ENCODE assay signal across 19 cellular contexts in the genomic region with DNA sequence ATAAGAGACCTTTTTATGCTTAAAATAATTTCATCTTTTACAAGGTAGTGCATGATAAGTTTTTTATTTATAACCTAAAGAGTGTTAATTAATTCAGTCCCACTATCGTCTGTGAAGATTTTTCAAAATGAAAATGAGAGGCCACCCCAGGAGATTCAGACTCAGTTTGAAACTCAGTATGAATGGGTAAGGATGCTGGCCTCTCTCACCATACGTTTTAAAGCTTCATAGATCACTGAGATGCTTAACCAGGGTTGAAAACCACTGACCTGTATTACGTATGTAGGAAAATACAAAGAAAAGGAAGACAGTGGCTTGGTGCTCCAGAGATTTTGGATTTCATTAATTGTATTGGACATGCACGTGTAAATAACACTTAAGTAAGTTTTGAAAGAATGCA.
DNase-seq lines count a peak whose midpoint lies in the region; ATAC-seq and TF ChIP-seq lines count a peak whose summit lies in the region.
"Had no signal": no experiment of that assay in that cellular context is flagged by ENCODE, and none has a peak within 500 bp of the region (broad histone marks: within the 10 kb centered on the region; RNA-seq: fewer than 3 reads in every experiment).

No MANE protein-coding gene starts in this region.

- H3K9me3 Mint-ChIP-seq in glutamatergic neuron (ENCODE audit: unreplicated experiment), result no peaks in the 10 kb centered on the region

- no peaks in the 10 kb centered on the region for H3K36me3 ChIP-seq in gastroesophageal sphincter
- H3K36me3 ChIP-seq: BLaER1 treated with 17β-estradiol and CSF1 and Interleukin-3, amounts not matched to agents 10 nM and 100 nM had no signal

- H3K4me1 ChIP-seq in gastroesophageal sphincter, result no peaks in the 10 kb centered on the region
- H3K4me1 ChIP-seq: BLaER1 treated with 17β-estradiol and CSF1 and Interleukin-3, amounts not matched to agents 10 nM and 100 nM had no signal

- ATAC-seq in GM21619 (IDR thresholded peaks at IDR 0.05; ENCODE audit: unreplicated experiment) (peak; percentile 64), gastroesophageal sphincter (no peak), HG02588 (IDR thresholded peaks at IDR 0.05; ENCODE audit: unreplicated experiment) (no peak)
- ATAC-seq: CD8-positive, alpha-beta T cell; HCT116 had no signal

- WGBS in gastroesophageal sphincter (ENCODE audit: low coverage in 1 of 2), 2 donors, result 81% methylated on average over 4 of the region's 4 CpGs

- H3K27ac Mint-ChIP-seq in glutamatergic neuron (ENCODE audit: unreplicated experiment), result no peak overlapping the region
- H3K27ac Mint-ChIP-seq: B cell; CD8-positive, alpha-beta T cell; HFFc6; IgD-negative memory B cell had no signal

- no peaks in the 10 kb centered on the region for H3K27me3 Mint-ChIP-seq in glutamatergic neuron (ENCODE audit: unreplicated experiment)
- H3K27me3 Mint-ChIP-seq: B cell, IgD-negative memory B cell had no signal

- TF ChIP-seq CTCF in gastroesophageal sphincter (IDR thresholded peaks at IDR 0.05) (no peak), glutamatergic neuron (IDR thresholded peaks at IDR 0.05; ENCODE audit: partially characterized antibody, unreplicated experiment) (no peak)

- TF ChIP-seq POLR2A in gastroesophageal sphincter (IDR thresholded peaks at IDR 0.05), result no peak

- H3K36me3 Mint-ChIP-seq in glutamatergic neuron (ENCODE audit: unreplicated experiment), result no peaks in the 10 kb centered on the region

- H3K4me3 ChIP-seq in gastroesophageal sphincter, result no peak overlapping the region
- H3K4me3 ChIP-seq: BLaER1 treated with 17β-estradiol and CSF1 and Interleukin-3, amounts not matched to agents 10 nM and 100 nM had no signal

- H3K4me3 Mint-ChIP-seq in glutamatergic neuron (ENCODE audit: unreplicated experiment), result no peak overlapping the region
- H3K4me3 Mint-ChIP-seq: B cell; CD8-positive, alpha-beta T cell; HFFc6; IgD-negative memory B cell had no signal

- H3K4me1 Mint-ChIP-seq in glutamatergic neuron (ENCODE audit: low read depth, unreplicated experiment), result no peaks in the 10 kb centered on the region
- H3K4me1 Mint-ChIP-seq: B cell had no signal

- peaks cover 0 to 22% (median 0%) of the 10 kb centered on the region in 3 donors for H3K9me3 ChIP-seq in gastroesophageal sphincter

- H3K27me3 ChIP-seq in gastroesophageal sphincter, result no peaks in the 10 kb centered on the region
- H3K27me3 ChIP-seq: BLaER1 treated with 17β-estradiol and CSF1 and Interleukin-3, amounts not matched to agents 10 nM and 100 nM had no signal

- no peak for TF ChIP-seq EP300 in gastroesophageal sphincter (IDR thresholded peaks at IDR 0.05)

- H3K27ac ChIP-seq in gastroesophageal sphincter, result no peak overlapping the region
- H3K27ac ChIP-seq: BLaER1 treated with 17β-estradiol and CSF1 and Interleukin-3, amounts not matched to agents 10 nM and 100 nM had no signal

- DNase-seq in NCI-H146 (lab: John Stamatoyannopoulos, UW) (peak; percentile 40), NCI-H69 (lab: John Stamatoyannopoulos, UW) (peak; percentile 48), DMS53 (lab: John Stamatoyannopoulos, UW) (no peak), glutamatergic neuron (no peak)
- DNase-seq: Calu3; CD8-positive, alpha-beta T cell; DND-41; EL; GOT3; H7; HFFc6; KBM-7 had no signal

Comparison
In these comparisons a context has a peak if more than half of its experiments do, and no peak if none do; other contexts are left out.
1. DNase-seq: peak in NCI-H146 (single experiment) and NCI-H69 (single experiment); none in DMS53 (single experiment) and glutamatergic neuron (single experiment).